ENCODE assay signal across 2 cellular contexts in genomic region chr2:204380141-204380881, GRCh38.
TF ChIP-seq lines count a peak whose summit lies in the region.

No MANE protein-coding gene starts in this region.

TF ChIP-seq in HepG2, 621 proteins besides CTCF, POLR2A, EP300 and RAD21 (continued from another document):
- peak; percentile 53; the same call in 1 of the 2 replicates for TF ChIP-seq HOMEZ (CRISPR knock-in tag; IDR thresholded peaks at IDR 0.05; ENCODE audit: low read depth)
- TF ChIP-seq ZNF263 (CRISPR knock-in tag; IDR thresholded peaks at IDR 0.05) = no peak
- no peak for TF ChIP-seq PHB2 (IDR thresholded peaks at IDR 0.05; ENCODE audit: partially characterized antibody)
- TF ChIP-seq SOX5 (CRISPR knock-in tag; IDR thresholded peaks at IDR 0.05; ENCODE audit: borderline replicate concordance) = peak; percentile 46; the same call in 1 of the 2 replicates
- no peak for TF ChIP-seq CCDC6 (CRISPR knock-in tag; IDR thresholded peaks at IDR 0.05)
- no peak for TF ChIP-seq FOXP4 (CRISPR knock-in tag; IDR thresholded peaks at IDR 0.05)

TF ChIP-seq in WTC11, 78 proteins besides CTCF, POLR2A, EP300 and RAD21 (continued from another document):
- TF ChIP-seq MLX (CRISPR knock-in tag; IDR thresholded peaks at IDR 0.05) (no peak), ETV6 (CRISPR knock-in tag; IDR thresholded peaks at IDR 0.05) (no peak), ZNF416 (CRISPR knock-in tag; IDR thresholded peaks at IDR 0.05) (no peak)
